Comparison of ENCODE assay signal across 21 cellular contexts in the genomic region with DNA sequence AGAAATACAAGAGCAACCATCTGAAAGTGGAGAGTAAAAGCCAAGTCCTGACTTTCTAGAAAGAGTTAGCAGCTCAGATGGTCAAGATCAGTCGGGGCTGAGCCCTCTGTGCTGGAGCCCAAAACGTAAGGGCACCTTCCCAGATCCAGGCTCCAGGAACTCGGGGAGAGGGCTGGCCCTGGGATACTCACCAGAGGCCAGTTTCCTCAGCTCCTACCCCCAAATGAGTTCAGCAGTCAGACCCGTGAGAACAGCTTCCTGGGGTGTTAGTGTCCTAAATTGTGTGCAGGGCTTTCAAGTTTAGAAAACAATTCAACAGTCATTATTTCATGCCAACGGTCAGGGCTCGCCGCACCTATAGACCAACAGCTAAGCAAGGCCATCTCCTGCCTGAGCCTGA.
"Had no signal": no experiment of that assay in that cellular context is flagged by ENCODE, and none has a peak within 500 bp of the region (broad histone marks: within the 10 kb centered on the region; RNA-seq: fewer than 3 reads in every experiment).

No MANE protein-coding gene starts in this region.

- H3K27ac ChIP-seq: foreskin keratinocyte, hepatocyte, parathyroid adenoma, psoas muscle, suprapubic skin, tibial artery had no signal

- H3K9me3 ChIP-seq: psoas muscle, suprapubic skin, tibial artery had no signal

- FAIRE-seq: colon, endothelial cell of umbilical vein, small intestine had no signal

- DNase-seq: dermis blood vessel endothelial cell; effector CD4-positive, alpha-beta T cell; erythroblast; foreskin keratinocyte; left colon; mesendoderm; naive thymus-derived CD4-positive, alpha-beta T cell; nephron progenitor cell; psoas muscle; retina; small intestine; stimulated activated CD4-positive, alpha-beta T cell treated with anti-CD3 and anti-CD28 coated beads, Interleukin-2, amount 100 ng/mL, for 48 hours; stimulated activated CD8-positive, alpha-beta memory T cell treated with anti-CD3 and anti-CD28 coated beads, Interleukin-4, amount 100 ng/mL, for 48 hours; stimulated activated naive CD8-positive, alpha-beta T cell treated with anti-CD3 and anti-CD28 coated beads, Interleukin-15, Interleukin-2, amounts not matched to agents 100 U/mL and 50 U/mL, for 24 hours had no signal

- H3K4me1 ChIP-seq: foreskin keratinocyte, parathyroid adenoma, psoas muscle, suprapubic skin, tibial artery had no signal

- ATAC-seq: foreskin keratinocyte; left colon; naive thymus-derived CD4-positive, alpha-beta T cell; psoas muscle; stimulated activated effector memory CD8-positive, alpha-beta T cell treated with anti-CD3 and anti-CD28 coated beads, Interleukin-12 subunit alpha, Interleukin-12 subunit beta, amount 100 ng/mL, for 72 hours; stimulated activated naive CD8-positive, alpha-beta T cell treated with anti-CD3 and anti-CD28 coated beads, Interleukin-15, Interleukin-2, amounts not matched to agents 100 U/mL and 50 U/mL, for 24 hours had no signal

- H3K4me3 ChIP-seq: hepatocyte, psoas muscle, suprapubic skin, tibial artery had no signal

- H3K36me3 ChIP-seq: suprapubic skin had no signal

- H3K27me3 ChIP-seq: hepatocyte, suprapubic skin, tibial artery had no signal
